In genomic region chr16:2539168-2539837, GRCh38 we compare ENCODE assay signal across 10 cellular contexts. TPM values are rescaled to one million over a fixed set of nuclear protein-coding genes. Genes with fewer than 3 reads are reported as not detected.
DNase-seq lines count a peak whose midpoint lies in the region; FAIRE-seq and TF ChIP-seq lines count a peak whose summit lies in the region.
"Not testable (repeated sequence)": the region's sequence is repeated elsewhere in the genome, so short reads cannot be mapped to it uniquely, and the experiment has no call there.
"Had no signal": no experiment of that assay in that cellular context is flagged by ENCODE, and none has a peak within 500 bp of the region (broad histone marks: within the 10 kb centered on the region; RNA-seq: fewer than 3 reads in every experiment).

No MANE protein-coding gene starts in this region.

- H3K4me3 ChIP-seq in CD8-positive, alpha-beta memory T cell (ENCODE audit: low read length); KMS-11 (IDR thresholded peaks at IDR 0.05; ENCODE audit: insufficient read depth, low read depth, low read length): not testable (repeated sequence)
- H3K4me3 ChIP-seq in keratinocyte (ENCODE audit: control insufficient read depth in 2 of 3, extremely low read depth in 1 of 3, insufficient read depth in 2 of 3, low read depth in 1 of 3, low read length in 3 of 3) (peak overlapping the region in 1 of 3 experiments; percentile 62), neutrophil (ENCODE audit: low read depth in 1 of 2, low read length in 1 of 2) (peak overlapping the region; percentile 63 to 77), tibial artery (peak overlapping the region; percentile 62 to 78)

- H3K4me1 Mint-ChIP-seq in CD8-positive, alpha-beta memory T cell: peaks cover 38 to 45% (median 43%) of the 10 kb centered on the region in 3 donors
- H3K4me1 Mint-ChIP-seq in T-helper 2 cell treated with Interferon-gamma antibody and Interleukin-4, amounts not matched to agents 5 μg/mL and 100 μg/mL, for 36 hours (ENCODE audit: low read depth): peaks cover 17% of the 10 kb centered on the region
- peaks cover 37% of the 10 kb centered on the region for H3K4me1 Mint-ChIP-seq in activated naive CD8-positive, alpha-beta T cell (ENCODE audit: low read depth)
- H3K4me1 Mint-ChIP-seq in endothelial cell (ENCODE audit: unreplicated experiment): peaks cover 14% of the 10 kb centered on the region

- dilution Hi-C loops in keratinocyte (cut with MboI; ENCODE audit: extremely low pct_ligation_motif_present, low sequenced_read_pairs): not testable (repeated sequence)

- intact Hi-C loops in tibial artery (cut with DNase I; ENCODE audit: low total_unique reads): not testable (repeated sequence)

- not testable (repeated sequence) for H3K9me1 ChIP-seq in keratinocyte (ENCODE audit: control insufficient read depth, extremely low read depth, insufficient read depth, low read length)

- H3K4me3 Mint-ChIP-seq in CD8-positive, alpha-beta memory T cell: peak overlapping the region; percentile 74 to 91 (median 85)
- peak overlapping the region; percentile 90 for H3K4me3 Mint-ChIP-seq in T-helper 2 cell treated with Interferon-gamma antibody and Interleukin-4, amounts not matched to agents 5 μg/mL and 100 μg/mL, for 36 hours
- H3K4me3 Mint-ChIP-seq in activated naive CD8-positive, alpha-beta T cell: peak overlapping the region; percentile 94
- H3K4me3 Mint-ChIP-seq in endothelial cell (ENCODE audit: unreplicated experiment): peak overlapping the region; percentile 87

- peaks cover 29% of the 10 kb centered on the region for H3K4me1 ChIP-seq in CD8-positive, alpha-beta memory T cell (ENCODE audit: insufficient read depth, low read length)
- H3K4me1 ChIP-seq in KMS-11 (ENCODE audit: low read depth, poor library complexity, severe bottlenecking) (peaks cover 21% of the 10 kb centered on the region), keratinocyte (ENCODE audit: control insufficient read depth, extremely low read depth, insufficient read depth, low read length) (peaks cover 17% of the 10 kb centered on the region), neutrophil (ENCODE audit: control insufficient read depth in 1 of 2, insufficient read depth in 1 of 2, low read depth in 1 of 2, low read length in 1 of 2) (peaks cover 57% of the 10 kb centered on the region in 2 experiments), tibial artery (peaks cover 0 to 41% (median 31%) of the 10 kb centered on the region in 4 donors)

- H3K27ac Mint-ChIP-seq in CD8-positive, alpha-beta memory T cell: peak overlapping the region in 6 of 8 donors; percentile 37 to 87 (median 62)
- peak overlapping the region; percentile 68 for H3K27ac Mint-ChIP-seq in T-helper 2 cell treated with Interferon-gamma antibody and Interleukin-4, amounts not matched to agents 5 μg/mL and 100 μg/mL, for 36 hours
- H3K27ac Mint-ChIP-seq in activated naive CD8-positive, alpha-beta T cell: peak overlapping the region; percentile 83
- not testable (repeated sequence) for H3K27ac Mint-ChIP-seq in endothelial cell (ENCODE audit: unreplicated experiment)

- H3K9me3 ChIP-seq in CD8-positive, alpha-beta memory T cell (ENCODE audit: low read length); keratinocyte (ENCODE audit: control insufficient read depth, low read depth, low read length); neutrophil; tibial artery: not testable (repeated sequence)

- POLR2A ChIA-PET in CD8-positive, alpha-beta memory T cell (lab: Charles Lee): interaction anchor here (0.7 kb wide), 1 partner anchor 26 kb away, joined by 4 read pairs; the partner anchor contains the start of gene ATP6V0C

- peaks cover 0 to 22% (median 2%) of the 10 kb centered on the region in 3 donors for H3K36me3 Mint-ChIP-seq in CD8-positive, alpha-beta memory T cell
- H3K36me3 Mint-ChIP-seq in T-helper 2 cell treated with Interferon-gamma antibody and Interleukin-4, amounts not matched to agents 5 μg/mL and 100 μg/mL, for 36 hours (ENCODE audit: low read depth): peaks cover 19% of the 10 kb centered on the region
- not testable (repeated sequence) for H3K36me3 Mint-ChIP-seq in activated naive CD8-positive, alpha-beta T cell; endothelial cell (ENCODE audit: low read depth, unreplicated experiment)

- CTCF ChIA-PET in CD8-positive, alpha-beta memory T cell (lab: Charles Lee): not testable (repeated sequence)

- H3K27me3 ChIP-seq in CD8-positive, alpha-beta memory T cell (ENCODE audit: insufficient read depth, low read length, poor library complexity, severe bottlenecking); KMS-11 (ENCODE audit: insufficient read depth, low read depth); keratinocyte (ENCODE audit: control insufficient read depth, extremely low read depth, insufficient read depth, low read length); neutrophil; tibial artery: not testable (repeated sequence)

- H3K27me3 Mint-ChIP-seq in CD8-positive, alpha-beta memory T cell; T-helper 2 cell treated with Interferon-gamma antibody and Interleukin-4, amounts not matched to agents 5 μg/mL and 100 μg/mL, for 36 hours (ENCODE audit: low read depth); activated naive CD8-positive, alpha-beta T cell: not testable (repeated sequence)
- peaks cover 11% of the 10 kb centered on the region for H3K27me3 Mint-ChIP-seq in endothelial cell (ENCODE audit: unreplicated experiment)

- H3K27ac ChIP-seq in CD8-positive, alpha-beta memory T cell (ENCODE audit: low read depth, low read length); KMS-11; keratinocyte (ENCODE audit: control insufficient read depth, insufficient read depth, low read length); tibial artery: not testable (repeated sequence)
- H3K27ac ChIP-seq in neutrophil: peak overlapping the region; percentile 96

- not testable (repeated sequence) for H4K20me1 ChIP-seq in KMS-11 (ENCODE audit: insufficient read depth); keratinocyte (ENCODE audit: control insufficient read depth, extremely low read depth, insufficient read depth, low read length)

- peaks cover 41% of the 10 kb centered on the region for H3K79me2 ChIP-seq in KMS-11 (ENCODE audit: insufficient read depth, low read depth)
- peaks cover 40% of the 10 kb centered on the region for H3K79me2 ChIP-seq in keratinocyte (ENCODE audit: control insufficient read depth, insufficient read depth, low read length)

- H3K4me2 ChIP-seq in KMS-11 (peak overlapping the region; percentile 78), keratinocyte (ENCODE audit: control insufficient read depth, extremely low read depth, insufficient read depth, low read depth, low read length) (peak overlapping the region; percentile 85)

- not testable (repeated sequence) for H3K9ac ChIP-seq in KMS-11; keratinocyte (ENCODE audit: control insufficient read depth, extremely low read depth, insufficient read depth, low read length)

- TF ChIP-seq CTCF in KMS-11 (conservative IDR thresholded peaks at IDR 0.05; ENCODE audit: low read depth, low read length); endothelial cell (IDR thresholded peaks at IDR 0.05; ENCODE audit: unreplicated experiment); keratinocyte (optimal IDR thresholded peaks at IDR 0.05 in 1 of 3, IDR thresholded peaks at IDR 0.05 in 1 of 3, conservative IDR thresholded peaks at IDR 0.05 in 1 of 3; ENCODE audit: extremely low read depth in 1 of 3, insufficient read depth in 2 of 3, low read length in 3 of 3); neutrophil (IDR thresholded peaks at IDR 0.05); tibial artery (IDR thresholded peaks at IDR 0.05): not testable (repeated sequence)

- peak; percentile 9 for FAIRE-seq in keratinocyte (lab: Jason Lieb, UNC)

- not testable (repeated sequence) for H2AFZ ChIP-seq in KMS-11 (ENCODE audit: low read depth); keratinocyte (ENCODE audit: control insufficient read depth, low read length)

- DNase-seq in CD8-positive, alpha-beta memory T cell; T-helper 2 cell treated with Interferon-gamma antibody and Interleukin-4, amounts not matched to agents 5 μg/mL and 100 μg/mL, for 36 hours (ENCODE audit: low spot score); endothelial cell (ENCODE audit: low spot score); keratinocyte (ENCODE audit: low read depth, low spot score); tibial artery: not testable (repeated sequence)

- H3K36me3 ChIP-seq in CD8-positive, alpha-beta memory T cell (ENCODE audit: insufficient read depth, low read length); KMS-11 (ENCODE audit: insufficient read depth); keratinocyte (ENCODE audit: control insufficient read depth in 2 of 2, extremely low read depth in 1 of 2, insufficient read depth in 2 of 2, low read length in 2 of 2); neutrophil; tibial artery: not testable (repeated sequence)

- not testable (repeated sequence) for H3K9me3 Mint-ChIP-seq in CD8-positive, alpha-beta memory T cell; T-helper 2 cell treated with Interferon-gamma antibody and Interleukin-4, amounts not matched to agents 5 μg/mL and 100 μg/mL, for 36 hours; activated naive CD8-positive, alpha-beta T cell (ENCODE audit: low read depth); endothelial cell (ENCODE audit: unreplicated experiment)

RNA-seq across cellular contexts. Expression of gene PDPK1, which starts 1.5 kb away (rescaled TPM):
- total RNA-seq in CD8-positive, alpha-beta memory T cell: 10 to 100 TPM; 56.8 to 58.5 TPM
- 46.2 TPM for polyA plus RNA-seq in CD8-positive, alpha-beta memory T cell
- 33.6 TPM for total RNA-seq in endothelial cell (ENCODE audit: unreplicated experiment)
- 23.4 to 27.2 TPM (median 23.6 TPM) in 3 replicates for polyA plus RNA-seq in keratinocyte
- 10.4 TPM for polyA plus RNA-seq in keratinocyte (2011; ENCODE audit: low read depth)
- 16.0 and 32.3 TPM in 2 replicates for polyA plus RNA-seq in keratinocyte (2011; cell fraction: cytosol; rRNA removed)
- polyA plus RNA-seq in keratinocyte (2011; cell fraction: nucleus; rRNA removed): 42.7 and 47.8 TPM in 2 replicates
- 13.2 and 14.3 TPM in 2 replicates for polyA plus RNA-seq in keratinocyte (2012; ENCODE audit: low replicate concordance)
- polyA minus RNA-seq in keratinocyte: 21.9 to 44.1 TPM (median 37.6 TPM) in 3 replicates
- polyA minus RNA-seq in keratinocyte (2011; cell fraction: cytosol; rRNA and poly(A)+ RNA removed): 18.0 TPM
- 25.7 and 39.8 TPM in 2 replicates for polyA minus RNA-seq in keratinocyte (2011; cell fraction: nucleus; rRNA and poly(A)+ RNA removed)

RNA-seq across cellular contexts. Expression of gene CEMP1, which starts 8.1 kb away (rescaled TPM):
- under 1 TPM in 1 of 2 experiments, not detected in 1; 0.16 TPM for total RNA-seq in CD8-positive, alpha-beta memory T cell
- polyA plus RNA-seq in CD8-positive, alpha-beta memory T cell: 3.3 TPM
- total RNA-seq in endothelial cell (ENCODE audit: unreplicated experiment): not detected
- polyA plus RNA-seq in keratinocyte: not detected in 3 replicates
- not detected for polyA plus RNA-seq in keratinocyte (2011; ENCODE audit: low read depth)
- not detected in 2 replicates for polyA plus RNA-seq in keratinocyte (2011; cell fraction: cytosol; rRNA removed)
- not detected in 2 replicates for polyA plus RNA-seq in keratinocyte (2011; cell fraction: nucleus; rRNA removed)
- 1.5 and 2.8 TPM in 2 replicates for polyA plus RNA-seq in keratinocyte (2012; ENCODE audit: low replicate concordance)
- polyA minus RNA-seq in keratinocyte: 0.33 TPM in 1 of 3 replicates, not detected in the others
- polyA minus RNA-seq in keratinocyte (2011; cell fraction: cytosol; rRNA and poly(A)+ RNA removed): not detected
- polyA minus RNA-seq in keratinocyte (2011; cell fraction: nucleus; rRNA and poly(A)+ RNA removed): not detected in 2 replicates
- total RNA-seq: omental fat pad had no signal
- polyA plus RNA-seq: BJ had no signal

RNA-seq across cellular contexts. Expression of gene AMDHD2, which starts 19.1 kb away (rescaled TPM):
- 10 to 100 TPM; 34.1 to 35.5 TPM for total RNA-seq in CD8-positive, alpha-beta memory T cell
- 21.2 TPM for polyA plus RNA-seq in CD8-positive, alpha-beta memory T cell
- 53.3 TPM for total RNA-seq in endothelial cell (ENCODE audit: unreplicated experiment)
- polyA plus RNA-seq in keratinocyte: 8.9 to 26.3 TPM (median 12.0 TPM) in 3 replicates
- polyA plus RNA-seq in keratinocyte (2011; ENCODE audit: low read depth): 5.7 TPM
- polyA plus RNA-seq in keratinocyte (2011; cell fraction: cytosol; rRNA removed): 4.4 and 8.3 TPM in 2 replicates
- 56.9 and 74.4 TPM in 2 replicates for polyA plus RNA-seq in keratinocyte (2011; cell fraction: nucleus; rRNA removed)
- polyA plus RNA-seq in keratinocyte (2012; ENCODE audit: low replicate concordance): 9.4 and 10.2 TPM in 2 replicates
- 11.3 to 14.6 TPM (median 12.1 TPM) in 3 replicates for polyA minus RNA-seq in keratinocyte
- 26.7 TPM for polyA minus RNA-seq in keratinocyte (2011; cell fraction: cytosol; rRNA and poly(A)+ RNA removed)
- polyA minus RNA-seq in keratinocyte (2011; cell fraction: nucleus; rRNA and poly(A)+ RNA removed): 23.6 and 25.0 TPM in 2 replicates

RNA-seq across cellular contexts. Expression of gene ATP6V0C, which starts 25.6 kb away (rescaled TPM):
- total RNA-seq in CD8-positive, alpha-beta memory T cell: 100 to 1,000 TPM; 154 to 157 TPM
- 101 TPM for polyA plus RNA-seq in CD8-positive, alpha-beta memory T cell
- total RNA-seq in endothelial cell (ENCODE audit: unreplicated experiment): 157 TPM
- 10.6 to 109 TPM (median 11.4 TPM) in 3 replicates for polyA plus RNA-seq in keratinocyte
- 169 TPM for polyA plus RNA-seq in keratinocyte (2011; ENCODE audit: low read depth)
- 40.0 and 100 TPM in 2 replicates for polyA plus RNA-seq in keratinocyte (2011; cell fraction: cytosol; rRNA removed)
- 79.4 and 81.9 TPM in 2 replicates for polyA plus RNA-seq in keratinocyte (2011; cell fraction: nucleus; rRNA removed)
- 218 and 435 TPM in 2 replicates for polyA plus RNA-seq in keratinocyte (2012; ENCODE audit: low replicate concordance)
- polyA minus RNA-seq in keratinocyte: 17.6 to 114 TPM (median 20.6 TPM) in 3 replicates
- 241 TPM for polyA minus RNA-seq in keratinocyte (2011; cell fraction: cytosol; rRNA and poly(A)+ RNA removed)
- 36.1 and 43.0 TPM in 2 replicates for polyA minus RNA-seq in keratinocyte (2011; cell fraction: nucleus; rRNA and poly(A)+ RNA removed)
